ENCODE assay signal across 20 cellular contexts in the genomic region with DNA sequence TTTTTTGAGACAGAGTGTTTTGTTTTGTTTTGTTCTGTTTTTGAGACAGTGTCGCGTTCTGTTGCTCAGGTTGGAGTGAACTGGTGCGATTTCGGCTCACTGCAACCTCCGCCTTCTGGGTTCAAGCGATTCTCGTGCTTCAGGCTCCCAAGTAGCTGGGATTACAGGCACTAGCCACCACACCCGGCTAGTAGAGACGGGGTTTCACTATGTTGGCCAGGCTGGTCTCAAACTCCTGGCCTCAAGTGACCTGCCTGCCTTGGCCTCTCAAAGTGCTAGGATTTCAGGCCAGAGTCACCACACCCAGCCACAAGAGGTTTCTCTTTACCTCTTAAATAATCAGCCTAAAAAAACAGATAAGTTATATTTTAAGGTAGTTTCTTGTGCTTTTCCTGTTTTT. TPM values are rescaled to one million over a fixed set of nuclear protein-coding genes. Genes with fewer than 3 reads are reported as not detected.
A peak's percentile ranks its signal among the peaks of the same experiment; 100 is the strongest.
DNase-seq lines count a peak whose midpoint lies in the region; ATAC-seq and TF ChIP-seq lines count a peak whose summit lies in the region.
"Had no signal": no experiment of that assay in that cellular context is flagged by ENCODE, and none has a peak within 500 bp of the region (broad histone marks: within the 10 kb centered on the region; RNA-seq: fewer than 3 reads in every experiment).

No MANE protein-coding gene starts in this region.

- 75% methylated on average over 9 of the region's 9 CpGs for WGBS in suprapubic skin

- H3K27me3 ChIP-seq in Panc1 (ENCODE audit: control insufficient read depth, insufficient read depth, low read length): no peaks in the 10 kb centered on the region
- H3K27me3 ChIP-seq in colonic mucosa: no peaks in the 10 kb centered on the region
- H3K27me3 ChIP-seq in left lung: no peaks in the 10 kb centered on the region
- H3K27me3 ChIP-seq in suprapubic skin: no peaks in the 10 kb centered on the region
- H3K27me3 ChIP-seq: upper lobe of left lung had no signal

- ATAC-seq in Panc1: no peak
- ATAC-seq in left lung: peak; percentile 38
- no peak for ATAC-seq in HG02885 (IDR thresholded peaks at IDR 0.05; ENCODE audit: poor library complexity, unreplicated experiment)
- no peak for ATAC-seq in GM18867 (IDR thresholded peaks at IDR 0.05; ENCODE audit: unreplicated experiment)
- ATAC-seq in GM21360 (IDR thresholded peaks at IDR 0.05; ENCODE audit: unreplicated experiment): no peak
- ATAC-seq: activated CD4-positive, CD25-positive, alpha-beta regulatory T cell treated with anti-CD3 and anti-CD28 coated beads, Interleukin-2, amount 50 U/mL, for 24 hours; activated T-cell treated with anti-CD3 and anti-CD28 coated beads, Interleukin-2, amount 50 U/mL, for 72 hours; stimulated activated memory B cell treated with anti-CD40 and anti-IgM and Interleukin-4, amounts not matched to agents 10 μg/mL and 1 μg/mL and 100 μg/mL, for 72 hours had no signal

- no peaks in the 10 kb centered on the region for H3K36me3 ChIP-seq in Panc1 (ENCODE audit: control insufficient read depth, insufficient read depth, low read length)
- H3K36me3 ChIP-seq in colonic mucosa: no peaks in the 10 kb centered on the region
- H3K36me3 ChIP-seq in left lung: no peaks in the 10 kb centered on the region
- H3K36me3 ChIP-seq in suprapubic skin: no peaks in the 10 kb centered on the region
- H3K36me3 ChIP-seq: upper lobe of left lung had no signal

- H3K9ac ChIP-seq in colonic mucosa (ENCODE audit: low read depth in 2 of 2, low read length in 2 of 2): no peak overlapping the region

- TF ChIP-seq CTCF in Panc1 (IDR thresholded peaks at IDR 0.05): no peak
- no peak for TF ChIP-seq CTCF in colonic mucosa (IDR thresholded peaks at IDR 0.05)
- no peak for TF ChIP-seq CTCF in left lung (IDR thresholded peaks at IDR 0.05)
- TF ChIP-seq CTCF in suprapubic skin (IDR thresholded peaks at IDR 0.05): no peak

- H3K4me1 ChIP-seq in Panc1 (ENCODE audit: control insufficient read depth, insufficient read depth, low read length) (peaks cover 41% of the 10 kb centered on the region), colonic mucosa (no peaks in the 10 kb centered on the region), left lung (peaks cover 0 to 13% of the 10 kb centered on the region in 2 donors), suprapubic skin (peaks cover 14% of the 10 kb centered on the region)

- intact Hi-C loops in Panc1 (cut with micrococcal nuclease; ENCODE audit: unreplicated experiment) (no loop called here), colonic mucosa (cut with DNase I) (no loop called here), left lung (cut with DNase I) (no loop called here)

- H3K9me3 ChIP-seq in Panc1 (ENCODE audit: control insufficient read depth, insufficient read depth, low read depth, low read length): no peaks in the 10 kb centered on the region
- no peaks in the 10 kb centered on the region for H3K9me3 ChIP-seq in colonic mucosa
- no peaks in the 10 kb centered on the region for H3K9me3 ChIP-seq in left lung
- H3K9me3 ChIP-seq in suprapubic skin: no peaks in the 10 kb centered on the region
- H3K9me3 ChIP-seq: upper lobe of left lung had no signal

- POLR2A ChIA-PET in Panc1 (lab: Charles Lee): interaction anchor here (0.7 to 1.2 kb wide), 2 partner anchors 9 to 65 kb away, joined by 3 to 4 read pairs; no protein-coding TSS in a partner anchor

- CTCF ChIA-PET in Panc1 (lab: Charles Lee): no interaction called here

- H3K4me3 ChIP-seq in Panc1 (ENCODE audit: low read depth in 2 of 2, low read length in 2 of 2) (peak overlapping the region; percentile 19 to 44), colonic mucosa (no peak overlapping the region), left lung (no peak overlapping the region), suprapubic skin (no peak overlapping the region)
- H3K4me3 ChIP-seq: coronary artery, SK-N-MC, upper lobe of left lung had no signal

- no peak for DNase-seq in Panc1 (ENCODE audit: low read depth, low spot score)
- peak; percentile 30 for DNase-seq in colonic mucosa
- DNase-seq in left lung: no peak
- no peak for DNase-seq in suprapubic skin (ENCODE audit: low spot score in 2 of 2)
- DNase-seq: activated naive CD8-positive, alpha-beta T cell treated with anti-CD3 and anti-CD28 coated beads for 36 hours; activated T-cell treated with anti-CD3 and anti-CD28 coated beads, Interleukin-2, amount 50 U/mL, for 72 hours; GDM1; H7; hypothalamus; kidney; NCI-H1436; NCI-H748 treated with DMSO at 0.1 percent for 48 hours had no signal

- in situ Hi-C loops in Panc1 (cut with HindIII; ENCODE audit: low pct_unique_long_range_greater_than_20kb, low sequenced_read_pairs): no loop called here

- TF ChIP-seq EP300 in suprapubic skin (IDR thresholded peaks at IDR 0.05): no peak

- peak overlapping the region; percentile 91 for H3K27ac ChIP-seq in Panc1 (ENCODE audit: low read length)
- H3K27ac ChIP-seq in colonic mucosa: peak overlapping the region; percentile 38
- H3K27ac ChIP-seq in left lung: no peak overlapping the region
- H3K27ac ChIP-seq in suprapubic skin: peak overlapping the region; percentile 38
- H3K27ac ChIP-seq: coronary artery, SK-N-MC, upper lobe of left lung had no signal

- BruUV-seq in Panc1 (replicated peaks; lab: Mats Ljungman, UMichigan): no TSS peak

- no peak for TF ChIP-seq POLR2A in suprapubic skin (IDR thresholded peaks at IDR 0.05)

RNA-seq across cellular contexts. Expression of gene ARHGAP12, which starts 8.7 kb away (rescaled TPM):
- total RNA-seq in Panc1 (2021; ENCODE audit: unreplicated experiment) (22.9 TPM), colonic mucosa (10 to 100 TPM; 25.1 to 43.9 TPM), left lung (10 to 100 TPM; 25.5 TPM), suprapubic skin (10 to 100 TPM; 25.7 to 64.5 (median 39.5) TPM)
- 12.0 TPM for polyA plus RNA-seq in Panc1 (2012; ENCODE audit: insufficient read length)

Comparison
In these comparisons a context has a peak if more than half of its experiments do, and no peak if none do; other contexts are left out.
1. H3K27ac ChIP-seq: peak in Panc1 (single experiment), colonic mucosa (single experiment) and suprapubic skin (single experiment); none in left lung (0 of 2).
2. H3K4me3 ChIP-seq: peak in Panc1 (2 of 2); none in colonic mucosa (single experiment), left lung (0 of 2) and suprapubic skin (single experiment).